Comparison of ENCODE assay signal across 20 cellular contexts in genomic region chr18:8681196-8681595, GRCh38. TPM values are rescaled to one million over a fixed set of nuclear protein-coding genes. Genes with fewer than 3 reads are reported as not detected.
DNase-seq lines count a peak whose midpoint lies in the region; ATAC-seq, FAIRE-seq and TF ChIP-seq lines count a peak whose summit lies in the region.
"Had no signal": no experiment of that assay in that cellular context is flagged by ENCODE, and none has a peak within 500 bp of the region (broad histone marks: within the 10 kb centered on the region; RNA-seq: fewer than 3 reads in every experiment).

No MANE protein-coding gene starts in this region.

- H2BK20ac ChIP-seq in IMR-90 (ENCODE audit: low read depth, low read length): no peak overlapping the region

- H3K9me1 ChIP-seq in IMR-90 (ENCODE audit: insufficient read depth, low read length) (no peaks in the 10 kb centered on the region), K562 (ENCODE audit: control insufficient read depth, insufficient read depth, low read length) (no peaks in the 10 kb centered on the region)

- H2AFZ ChIP-seq in HepG2 (ENCODE audit: low read length) (no peak overlapping the region), IMR-90 (replicated peaks; ENCODE audit: low read length, poor library complexity) (no peak overlapping the region), K562 (ENCODE audit: low read depth, low read length) (peak overlapping the region; percentile 18; the same call in 1 of the 2 replicates)

- no peak overlapping the region for H2AK9ac ChIP-seq in IMR-90 (replicated peaks; ENCODE audit: low read depth, low read length, poor library complexity)

- H2BK15ac ChIP-seq in IMR-90 (ENCODE audit: low read depth, low read length): no peak overlapping the region

- WGBS in HepG2 (ENCODE audit: low lambda C conversion rate): 10% methylated on average over 4 of the region's 4 CpGs
- WGBS in right lobe of liver (ENCODE audit: insufficient coverage, low coverage, low lambda C conversion rate, missing lambda C conversion rate): 91% methylated on average over 4 of the region's 4 CpGs
- WGBS in IMR-90 (ENCODE audit: extremely low coverage in 2 of 2, insufficient read length in 1 of 2), 2 experiments: 100% methylated on average over 2 of the region's 4 CpGs; no CpG with 5 or more reads in 1 of the 2 experiments
- 11% methylated on average over 4 of the region's 4 CpGs for WGBS in K562 (ENCODE audit: insufficient coverage, low coverage, missing lambda C conversion rate)
- 93% methylated on average over 4 of the region's 4 CpGs for WGBS in right cardiac atrium

- no peaks in the 10 kb centered on the region for H3K27me3 ChIP-seq in HepG2 (ENCODE audit: control insufficient read depth in 1 of 2, insufficient read depth in 2 of 2, low read length in 2 of 2)
- H3K27me3 ChIP-seq in right lobe of liver: no peaks in the 10 kb centered on the region
- no peaks in the 10 kb centered on the region; the same call in 1 of the 2 replicates for H3K27me3 ChIP-seq in IMR-90 (ENCODE audit: control insufficient read depth, insufficient read depth, low read length)
- peaks cover 2 to 10% of the 10 kb centered on the region in 2 experiments; a peak in 2 of 5 replicates for H3K27me3 ChIP-seq in K562 (ENCODE audit: control insufficient read depth in 2 of 2, insufficient read depth in 2 of 2, low read length in 2 of 2)
- H3K27me3 ChIP-seq in tibial artery: no peaks in the 10 kb centered on the region
- no peaks in the 10 kb centered on the region for H3K27me3 ChIP-seq in right cardiac atrium (ENCODE audit: control insufficient read depth, insufficient read depth)
- H3K27me3 ChIP-seq: SJCRH30 had no signal

- H3K4me2 ChIP-seq in HepG2 (ENCODE audit: low read depth, low read length): peak overlapping the region; percentile 32; the same call in 1 of the 2 replicates
- H3K4me2 ChIP-seq in IMR-90 (ENCODE audit: low read depth, low read length): peak overlapping the region; percentile 52
- no peak overlapping the region; the same call in 1 of the 2 replicates for H3K4me2 ChIP-seq in K562 (ENCODE audit: insufficient read depth, low read length)

- H3K56ac ChIP-seq in IMR-90 (ENCODE audit: extremely low read depth, insufficient read depth, low read length): no peak overlapping the region

- no peak overlapping the region for H3K18ac ChIP-seq in IMR-90 (ENCODE audit: low read depth, low read length)

- H3K23ac ChIP-seq in IMR-90 (ENCODE audit: low read depth, low read length): no peak overlapping the region

- no peak overlapping the region for H4K91ac ChIP-seq in IMR-90 (ENCODE audit: insufficient read depth, low read depth, low read length)

- no peak for DNase-seq in HepG2 (ENCODE audit: low spot score)
- DNase-seq in right lobe of liver: no peak
- DNase-seq in IMR-90: no peak
- no peak for DNase-seq in K562 (ENCODE audit: extremely low read depth in 1 of 4, low spot score in 3 of 4)
- no peak for DNase-seq in RWPE1 (ENCODE audit: low spot score)
- no peak for DNase-seq in occipital lobe (lab: John Stamatoyannopoulos, UW)
- no peak for DNase-seq in tibial artery
- DNase-seq in right cardiac atrium: no peak
- DNase-seq: COR-L47, DMS153, GOT3, NCI-H1105, NCI-H187 treated with DMSO at 0.1 percent for 48 hours, NCI-H446, NCI-H774, RPMI8226, SJCRH30, SW 1271 had no signal

- CTCF ChIA-PET in HepG2 (lab: Yijun Ruan, JAX; ENCODE audit: low intra/inter-chr PET ratio, low total read pairs) (no interaction called here), IMR-90 (lab: Yijun Ruan, JAX) (interaction anchor here (1.0 to 1.2 kb wide), 2 partner anchors 14 to 409 kb away, joined by 4 read pairs; no protein-coding TSS in a partner anchor), K562 (lab: Yijun Ruan, JAX; ENCODE audit: low intra/inter-chr PET ratio) (no interaction called here), RWPE1 (lab: Yijun Ruan, JAX) (no interaction called here)

- TF ChIP-seq CTCF in HepG2 (CRISPR knock-in tag; IDR thresholded peaks at IDR 0.05): no peak
- no peak for TF ChIP-seq CTCF in right lobe of liver (IDR thresholded peaks at IDR 0.05)
- no peak for TF ChIP-seq CTCF in IMR-90 (conservative IDR thresholded peaks at IDR 0.05; ENCODE audit: low read depth, low read length)
- no peak for TF ChIP-seq CTCF in K562 (IDR thresholded peaks at IDR 0.05 in 2 of 3, conservative IDR thresholded peaks at IDR 0.05 in 1 of 3; ENCODE audit: insufficient read depth in 2 of 3, low read depth in 1 of 3, low read length in 3 of 3)
- TF ChIP-seq CTCF in RWPE1 (conservative IDR thresholded peaks at IDR 0.05; ENCODE audit: low read depth): no peak
- no peak for TF ChIP-seq CTCF in tibial artery (IDR thresholded peaks at IDR 0.05)

- H3K9me3 ChIP-seq in HepG2 (ENCODE audit: low read length) (no peaks in the 10 kb centered on the region), right lobe of liver (no peaks in the 10 kb centered on the region), IMR-90 (ENCODE audit: control insufficient read depth, insufficient read depth, low read length) (no peaks in the 10 kb centered on the region), K562 (replicated peaks; ENCODE audit: control insufficient read depth, insufficient read depth, low read depth, low read length) (no peaks in the 10 kb centered on the region), tibial artery (no peaks in the 10 kb centered on the region), right cardiac atrium (ENCODE audit: control insufficient read depth, low read length) (no peaks in the 10 kb centered on the region)
- H3K9me3 ChIP-seq: SJCRH30 had no signal

- no peaks in the 10 kb centered on the region for H3K79me1 ChIP-seq in IMR-90 (ENCODE audit: low read depth in 1 of 2, low read length in 2 of 2)

- H3K27ac ChIP-seq in HepG2 (ENCODE audit: extremely low read length, insufficient read depth, low read length) (no peak overlapping the region), right lobe of liver (no peak overlapping the region), IMR-90 (ENCODE audit: insufficient read depth, low read length) (no peak overlapping the region), K562 (ENCODE audit: extremely low read depth, low read depth, low read length) (no peak overlapping the region), RWPE1 (no peak overlapping the region), tibial artery (no peak overlapping the region), right cardiac atrium (ENCODE audit: low read length) (no peak overlapping the region)
- H3K27ac ChIP-seq: SJCRH30 had no signal

- H4K8ac ChIP-seq in IMR-90 (ENCODE audit: low read depth in 2 of 2, low read length in 2 of 2): no peak overlapping the region

- POLR2A ChIA-PET in HepG2 (lab: Yijun Ruan, JAX) (no interaction called here), IMR-90 (lab: Charles Lee; ENCODE audit: unreplicated experiment) (interaction anchor here (0.5 kb wide), 1 partner anchor 333 kb away, joined by 5 read pairs; no protein-coding TSS in a partner anchor), K562 (lab: Yijun Ruan, JAX) (interaction anchor here (1.1 to 1.4 kb wide), 2 partner anchors 21 to 22 kb away, joined by 3 read pairs; no protein-coding TSS in a partner anchor), RWPE1 (lab: Yijun Ruan, JAX; ENCODE audit: low non-redundant PET) (no interaction called here)

- TF ChIP-seq RAD21 in HepG2 (CRISPR knock-in tag; IDR thresholded peaks at IDR 0.05): no peak
- no peak for TF ChIP-seq RAD21 in IMR-90 (IDR thresholded peaks at IDR 0.05; ENCODE audit: low read length)
- no peak for TF ChIP-seq RAD21 in K562 (CRISPR knock-in tag; conservative IDR thresholded peaks at IDR 0.05 in 1 of 2, IDR thresholded peaks at IDR 0.05 in 1 of 2)

- H3K4ac ChIP-seq in IMR-90 (ENCODE audit: low read depth, low read length): no peak overlapping the region

- H3K14ac ChIP-seq in IMR-90 (replicated peaks; ENCODE audit: low read depth, low read length): no peak overlapping the region

- H3K9ac ChIP-seq in HepG2 (ENCODE audit: insufficient read depth, low read depth, low read length) (no peak overlapping the region), IMR-90 (ENCODE audit: low read depth, low read length) (no peak overlapping the region), K562 (ENCODE audit: insufficient read depth in 1 of 2, low read depth in 2 of 2, low read length in 2 of 2) (no peak overlapping the region)

- no peak for TF ChIP-seq EP300 in HepG2 (IDR thresholded peaks at IDR 0.05; ENCODE audit: low read depth in 2 of 2, low read length in 2 of 2)
- TF ChIP-seq EP300 in HepG2 (CRISPR knock-in tag; IDR thresholded peaks at IDR 0.05; ENCODE audit: borderline replicate concordance): no peak
- no peak for TF ChIP-seq EP300 in K562 (IDR thresholded peaks at IDR 0.05; ENCODE audit: low read length)

- no peaks in the 10 kb centered on the region for H3K79me2 ChIP-seq in HepG2 (ENCODE audit: insufficient read depth, low read length)
- no peaks in the 10 kb centered on the region for H3K79me2 ChIP-seq in K562 (ENCODE audit: control insufficient read depth, insufficient read depth, low read length)

- no peak overlapping the region for H4K5ac ChIP-seq in IMR-90 (ENCODE audit: low read depth, low read length)

- dilution Hi-C loops in IMR-90 (cut with HindIII; ENCODE audit: low sequenced_read_pairs, unreplicated experiment): loop anchor here (25.0 kb wide), 1 partner anchor 306 kb away; no protein-coding TSS in a partner anchor

- no peak overlapping the region for H2AK5ac ChIP-seq in IMR-90 (ENCODE audit: low read depth, low read length)

- H3K36me3 ChIP-seq in HepG2 (replicated peaks in 1 of 2; ENCODE audit: control insufficient read depth in 1 of 2, insufficient read depth in 2 of 2, low read length in 2 of 2) (no peaks in the 10 kb centered on the region), right lobe of liver (no peaks in the 10 kb centered on the region), IMR-90 (ENCODE audit: control insufficient read depth, insufficient read depth, low read length) (no peaks in the 10 kb centered on the region), K562 (ENCODE audit: control insufficient read depth, insufficient read depth, low read length) (no peaks in the 10 kb centered on the region), tibial artery (no peaks in the 10 kb centered on the region)
- H3K36me3 ChIP-seq: SJCRH30 had no signal

- H4K20me1 ChIP-seq in HepG2 (ENCODE audit: insufficient read depth, low read length) (no peaks in the 10 kb centered on the region), IMR-90 (ENCODE audit: insufficient read depth, low read length) (no peaks in the 10 kb centered on the region), K562 (replicated peaks; ENCODE audit: control insufficient read depth, insufficient read depth, low read length) (no peaks in the 10 kb centered on the region)

- no peak overlapping the region for H3K4me3 ChIP-seq in HepG2 (replicated peaks in 1 of 3; ENCODE audit: insufficient read depth in 1 of 3, low read depth in 2 of 3, low read length in 3 of 3)
- H3K4me3 ChIP-seq in right lobe of liver: no peak overlapping the region
- no peak overlapping the region for H3K4me3 ChIP-seq in IMR-90 (ENCODE audit: insufficient read depth, low read depth, low read length)
- H3K4me3 ChIP-seq in K562: no peak overlapping the region
- no peak overlapping the region for H3K4me3 ChIP-seq in tibial artery
- no peak overlapping the region for H3K4me3 ChIP-seq in right cardiac atrium (ENCODE audit: low read length)
- H3K4me3 ChIP-seq: SJCRH30 had no signal

- H2BK5ac ChIP-seq in IMR-90 (ENCODE audit: low read depth, low read length, poor library complexity, severe bottlenecking): no peak overlapping the region

- TF ChIP-seq POLR2A in HepG2 (IDR thresholded peaks at IDR 0.05; ENCODE audit: insufficient read depth in 1 of 2, low read depth in 2 of 2, low read length in 2 of 2) (no peak), right lobe of liver (IDR thresholded peaks at IDR 0.05) (no peak), IMR-90 (IDR thresholded peaks at IDR 0.05; ENCODE audit: low read depth, low read length) (no peak), K562 (conservative IDR thresholded peaks at IDR 0.05) (no peak)

- no TSS peak for BruUV-seq in HepG2 (replicated peaks; lab: Mats Ljungman, UMichigan)
- no TSS peak for BruUV-seq in IMR-90 (replicated peaks; lab: Mats Ljungman, UMichigan)
- no TSS peak for BruUV-seq in K562 (replicated peaks; lab: Mats Ljungman, UMichigan)

- in situ Hi-C loops in HepG2 (cut with HindIII; ENCODE audit: extremely low pct_ligation_motif_present, low pct_unique_long_range_greater_than_20kb): no loop called here
- in situ Hi-C loops in IMR-90 (cut with MboI; ENCODE audit: low sequenced_read_pairs): no loop called here
- in situ Hi-C loops in K562 (cut with MboI): no loop called here

- intact Hi-C loops in HepG2 (cut with micrococcal nuclease; ENCODE audit: unreplicated experiment): no loop called here
- intact Hi-C loops in right lobe of liver (cut with DNase I): no loop called here
- intact Hi-C loops in IMR-90 (cut with micrococcal nuclease): no loop called here
- intact Hi-C loops in K562 (cut with micrococcal nuclease): loop anchor here (10.0 kb wide), 1 partner anchor 114 kb away; no protein-coding TSS in a partner anchor
- intact Hi-C loops in tibial artery (cut with DNase I; ENCODE audit: low total_unique reads): no loop called here
- intact Hi-C loops in right cardiac atrium (cut with DNase I): no loop called here

- ATAC-seq in HepG2 (no peak; the same call in 2 of the 3 replicates), right lobe of liver (no peak), IMR-90 (ENCODE audit: low read depth) (no peak; the same call in 1 of the 2 replicates), K562 (no peak; the same call in 2 of the 3 replicates), right cardiac atrium (no peak)

- H2BK120ac ChIP-seq in IMR-90 (ENCODE audit: low read depth, low read length): no peak overlapping the region

- H3K4me1 ChIP-seq in HepG2 (ENCODE audit: insufficient read depth, low read length): no peaks in the 10 kb centered on the region
- H3K4me1 ChIP-seq in right lobe of liver: no peaks in the 10 kb centered on the region
- H3K4me1 ChIP-seq in IMR-90 (ENCODE audit: control insufficient read depth, insufficient read depth, low read length): 0 out of 2 replicates have a peak, but pooled peaks cover 1% of the 10 kb centered on the region
- peaks cover 0 to 3% of the 10 kb centered on the region in 2 experiments; a peak in 3 of 5 replicates for H3K4me1 ChIP-seq in K562 (replicated peaks in 1 of 2; ENCODE audit: control insufficient read depth in 2 of 2, insufficient read depth in 2 of 2, low read length in 2 of 2)
- H3K4me1 ChIP-seq in tibial artery: peaks cover 0 to 5% (median under 1%) of the 10 kb centered on the region in 4 donors
- no peaks in the 10 kb centered on the region for H3K4me1 ChIP-seq in right cardiac atrium (ENCODE audit: control insufficient read depth, insufficient read depth, low read length)
- H3K4me1 ChIP-seq: SJCRH30 had no signal

- no peak for FAIRE-seq in HepG2 (lab: Jason Lieb, UNC)
- FAIRE-seq in K562 (lab: Jason Lieb, UNC): no peak
- FAIRE-seq: A204.1 had no signal

RNA-seq across cellular contexts. Expression of gene MTCL1, which starts 24.2 kb away (rescaled TPM):
- total RNA-seq in HepG2 (2016; rRNA removed; fragmentation: Illumina TruSeq; extraction: Trizol): 1.5 and 3.1 TPM in 2 replicates
- total RNA-seq in HepG2 (2016; cell fraction: cytosol; rRNA removed; fragmentation: Illumina TruSeq; extraction: Trizol; ENCODE audit: low read depth): 13.2 and 14.6 TPM in 2 replicates
- total RNA-seq in HepG2 (2016; cell fraction: insoluble cytoplasmic fraction; rRNA removed; fragmentation: Illumina TruSeq; extraction: Trizol): 1.3 and 2.8 TPM in 2 replicates
- 3.0 and 3.1 TPM in 2 replicates for total RNA-seq in HepG2 (2016; cell fraction: membrane; rRNA removed; fragmentation: Illumina TruSeq; extraction: Trizol)
- 3.9 and 5.1 TPM in 2 replicates for total RNA-seq in HepG2 (2016; cell fraction: nucleus; rRNA removed; fragmentation: Illumina TruSeq; extraction: Trizol)
- polyA plus RNA-seq in HepG2 (2011; rRNA removed): 2.0 and 3.2 TPM in 2 replicates
- polyA plus RNA-seq in HepG2 (2011; cell fraction: cytosol; rRNA removed): 1.5 and 2.5 TPM in 2 replicates
- polyA plus RNA-seq in HepG2 (2011; cell fraction: nucleus; rRNA removed): 6.4 and 11.2 TPM in 2 replicates
- 1.3 and 1.7 TPM in 2 replicates for polyA plus RNA-seq in HepG2 (2012)
- polyA plus RNA-seq in HepG2 (2016; cell fraction: cytosol; fragmentation: Illumina TruSeq; extraction: Trizol; ENCODE audit: low read depth): 0.06 and 0.15 TPM in 2 replicates
- polyA plus RNA-seq in HepG2 (2016; cell fraction: insoluble cytoplasmic fraction; fragmentation: Illumina TruSeq; extraction: Trizol; ENCODE audit: low read depth): 1.9 and 2.2 TPM in 2 replicates
- polyA plus RNA-seq in HepG2 (2016; cell fraction: membrane; fragmentation: Illumina TruSeq; extraction: Trizol; ENCODE audit: low read depth): 0.32 and 0.42 TPM in 2 replicates
- polyA plus RNA-seq in HepG2 (2016; cell fraction: nucleus; fragmentation: Illumina TruSeq; extraction: Trizol; ENCODE audit: insufficient read depth, low read depth): 5.4 and 6.1 TPM in 2 replicates
- polyA minus RNA-seq in HepG2 (2011; rRNA and poly(A)+ RNA removed; ENCODE audit: low replicate concordance): 6.9 and 30.0 TPM in 2 replicates
- polyA minus RNA-seq in HepG2 (2011; cell fraction: cytosol; rRNA and poly(A)+ RNA removed): 2.4 and 3.2 TPM in 2 replicates
- polyA minus RNA-seq in HepG2 (2011; cell fraction: nucleus; rRNA and poly(A)+ RNA removed): 13.9 and 18.2 TPM in 2 replicates
- 1 to 10 TPM; 1.4 to 7.4 (median 3.6) TPM for total RNA-seq in right lobe of liver
- total RNA-seq in IMR-90 (2012; rRNA removed): 29.0 and 38.6 TPM in 2 replicates
- polyA plus RNA-seq in IMR-90 (2012; rRNA removed): 44.7 and 45.3 TPM in 2 replicates
- polyA plus RNA-seq in IMR-90 (2012; cell fraction: cytosol; rRNA removed): 26.0 and 32.1 TPM in 2 replicates
- 165 and 175 TPM in 2 replicates for polyA plus RNA-seq in IMR-90 (2012; cell fraction: nucleus; rRNA removed; ENCODE audit: low replicate concordance)
- total RNA-seq in K562 (2011; cell fraction: chromatin; rRNA removed; ENCODE audit: low replicate concordance): 26.9 and 56.2 TPM in 2 replicates
- 10.2 and 11.4 TPM in 2 replicates for total RNA-seq in K562 (2011; cell fraction: nucleolus; rRNA removed)
- 21.6 and 32.3 TPM in 2 replicates for total RNA-seq in K562 (2011; cell fraction: nucleoplasm; rRNA removed)
- total RNA-seq in K562 (2014; rRNA removed): 3.7 and 4.6 TPM in 2 replicates
- total RNA-seq in K562 (2014; rRNA removed; fragmentation: Illumina TruSeq; extraction: Trizol): 6.8 and 7.4 TPM in 2 replicates
- 3.7 and 4.9 TPM in 2 replicates for total RNA-seq in K562 (2015; rRNA removed; fragmentation: Illumina TruSeq; extraction: Trizol)
- total RNA-seq in K562 (2021): 5.4 and 5.9 TPM in 2 replicates
- 6.5 and 16.6 TPM in 2 replicates for polyA plus RNA-seq in K562 (2011; rRNA removed)
- 3.4 and 9.5 TPM in 2 replicates for polyA plus RNA-seq in K562 (2011; cell fraction: cytosol; rRNA removed)
- 20.4 and 52.0 TPM in 2 replicates for polyA plus RNA-seq in K562 (2011; cell fraction: nucleus; rRNA removed)
- polyA plus RNA-seq in K562 (2012): 4.6 and 4.8 TPM in 2 replicates
- 4.5 and 5.0 TPM in 2 replicates for polyA plus RNA-seq in K562 (2014; fragmentation: Illumina TruSeq; extraction: Trizol)
- polyA plus RNA-seq in K562 (2014; fragmentation: Nextera tagmentation; extraction: Ambion mirVana): under 1 TPM; 0.21 to 0.38 TPM
- polyA plus RNA-seq in K562 (2014; rRNA removed): 3.0 and 5.5 TPM in 2 replicates
- 21.5 and 39.2 TPM in 2 replicates for polyA minus RNA-seq in K562 (2011; rRNA and poly(A)+ RNA removed)
- 3.7 and 16.8 TPM in 2 replicates for polyA minus RNA-seq in K562 (2011; cell fraction: cytosol; rRNA and poly(A)+ RNA removed)
- 14.9 and 54.1 TPM in 2 replicates for polyA minus RNA-seq in K562 (2011; cell fraction: nucleus; rRNA and poly(A)+ RNA removed)
- total RNA-seq in occipital lobe: 24.6 TPM
- total RNA-seq in right cardiac atrium: 1 to 10 TPM; 5.3 to 8.7 (median 6.9) TPM
- polyA plus RNA-seq in right cardiac atrium: 6.1 TPM
- polyA plus RNA-seq: CD14-positive monocyte had no signal

Comparison
In these comparisons a context has a peak if more than half of its experiments do, and no peak if none do; other contexts are left out.
1. POLR2A ChIA-PET loops: an anchor here in IMR-90 (0.5 kb wide) and K562 (1.1 to 1.4 kb wide); none called in HepG2 and RWPE1.